8 cellular contexts compared by ENCODE assay signal in the genomic region with DNA sequence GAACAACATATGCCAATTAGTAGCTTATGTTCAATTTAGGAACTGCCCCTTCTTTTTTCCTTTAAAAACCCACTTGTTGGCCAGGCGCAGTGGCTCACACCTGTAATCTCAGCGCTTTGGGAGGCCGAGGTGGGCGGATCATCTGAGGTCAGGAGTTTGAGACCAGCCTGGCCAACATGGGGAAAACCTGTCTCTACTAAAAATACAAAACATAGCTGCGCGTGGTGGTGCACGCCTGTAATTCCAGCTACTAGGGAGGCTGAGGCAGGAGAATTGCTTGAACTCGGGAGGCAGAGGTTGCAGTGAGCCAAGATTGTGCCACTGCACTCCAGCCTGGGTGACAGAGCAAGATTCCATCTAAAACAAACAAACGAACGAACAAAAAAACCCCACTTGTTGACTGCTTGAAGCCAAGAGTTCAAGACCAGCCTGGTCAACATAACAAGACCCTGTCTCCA. TPM values are rescaled to one million over a fixed set of nuclear protein-coding genes. Genes with fewer than 3 reads are reported as not detected.
DNase-seq lines count a peak whose midpoint lies in the region; ATAC-seq, FAIRE-seq and TF ChIP-seq lines count a peak whose summit lies in the region.
"Not testable (repeated sequence)": the region's sequence is repeated elsewhere in the genome, so short reads cannot be mapped to it uniquely, and the experiment has no call there.

No MANE protein-coding gene starts in this region.

- H3K9ac ChIP-seq in GM23248; OCI-LY1 (ENCODE audit: low read length); K562 (ENCODE audit: insufficient read depth in 1 of 2, low read depth in 2 of 2, low read length in 2 of 2): not testable (repeated sequence)

- peak overlapping the region; percentile 34 for H3K4me2 ChIP-seq in GM23248 (ENCODE audit: unreplicated experiment)
- H3K4me2 ChIP-seq in OCI-LY1 (ENCODE audit: low read length) = peak overlapping the region; percentile 38
- H3K4me2 ChIP-seq in K562 (ENCODE audit: insufficient read depth, low read length) = not testable (repeated sequence)

- peak; percentile 4 for ATAC-seq in GM18907 (IDR thresholded peaks at IDR 0.05; ENCODE audit: unreplicated experiment)
- peak; percentile 22 for ATAC-seq in GM19452 (IDR thresholded peaks at IDR 0.05; ENCODE audit: unreplicated experiment)
- ATAC-seq in HG02852 (IDR thresholded peaks at IDR 0.05; ENCODE audit: unreplicated experiment) = peak; percentile 5
- peak; percentile 5 for ATAC-seq in HG03196 (IDR thresholded peaks at IDR 0.05; ENCODE audit: unreplicated experiment)
- ATAC-seq in K562 = not testable (repeated sequence)

- DNase-seq in GM23248; K562 (ENCODE audit: extremely low read depth in 1 of 4, low spot score in 3 of 4): not testable (repeated sequence)
- DNase-seq in transverse colon = peak; percentile 16

- CTCF ChIA-PET in K562 (lab: Yijun Ruan, JAX; ENCODE audit: low intra/inter-chr PET ratio) = not testable (repeated sequence)

- peaks cover 26% of the 10 kb centered on the region for H3K4me1 ChIP-seq in GM23248 (ENCODE audit: insufficient read depth)
- peaks cover 31% of the 10 kb centered on the region for H3K4me1 ChIP-seq in OCI-LY1 (ENCODE audit: insufficient read depth, low read length, severe bottlenecking)
- not testable (repeated sequence) for H3K4me1 ChIP-seq in K562 (replicated peaks in 1 of 2; ENCODE audit: control insufficient read depth in 2 of 2, insufficient read depth in 2 of 2, low read length in 2 of 2)
- H3K4me1 ChIP-seq in transverse colon = peaks cover 0 to 15% (median 2%) of the 10 kb centered on the region in 4 donors

- TF ChIP-seq CTCF in OCI-LY1 (IDR thresholded peaks at IDR 0.05; ENCODE audit: low read length); K562 (IDR thresholded peaks at IDR 0.05 in 2 of 3, conservative IDR thresholded peaks at IDR 0.05 in 1 of 3; ENCODE audit: insufficient read depth in 2 of 3, low read depth in 1 of 3, low read length in 3 of 3); transverse colon (IDR thresholded peaks at IDR 0.05): not testable (repeated sequence)

- not testable (repeated sequence) for H3K27ac ChIP-seq in GM23248; K562 (ENCODE audit: extremely low read depth, low read depth, low read length)
- peak overlapping the region; percentile 88 for H3K27ac ChIP-seq in OCI-LY1 (ENCODE audit: low read depth, low read length, poor library complexity, severe bottlenecking)
- peak overlapping the region in 3 of 4 donors; percentile 14 to 65 (median 44) for H3K27ac ChIP-seq in transverse colon

- not testable (repeated sequence) for TF ChIP-seq EP300 in K562 (IDR thresholded peaks at IDR 0.05; ENCODE audit: low read length); transverse colon (IDR thresholded peaks at IDR 0.05; ENCODE audit: low read depth)

- intact Hi-C loops in K562 (cut with micrococcal nuclease); transverse colon (cut with DNase I; ENCODE audit: low total_unique reads): not testable (repeated sequence)

- FAIRE-seq in K562 (lab: Jason Lieb, UNC) = not testable (repeated sequence)

- H3K27me3 ChIP-seq in GM23248 (replicated peaks; ENCODE audit: insufficient read depth); OCI-LY1 (ENCODE audit: insufficient read depth, low read length); K562 (ENCODE audit: control insufficient read depth in 2 of 2, insufficient read depth in 2 of 2, low read length in 2 of 2); transverse colon: not testable (repeated sequence)

- not testable (repeated sequence) for BruUV-seq in K562 (replicated peaks; lab: Mats Ljungman, UMichigan)

- H3K9me1 ChIP-seq in K562 (ENCODE audit: control insufficient read depth, insufficient read depth, low read length) = not testable (repeated sequence)

- H3K9me2 ChIP-seq in GM23248 (ENCODE audit: insufficient read depth); OCI-LY1 (ENCODE audit: low read depth, low read length): not testable (repeated sequence)

- TF ChIP-seq POLR2A in K562 (conservative IDR thresholded peaks at IDR 0.05); transverse colon (IDR thresholded peaks at IDR 0.05): not testable (repeated sequence)

- not testable (repeated sequence) for H3K4me3 ChIP-seq in GM23248; OCI-LY1 (ENCODE audit: low read depth, low read length, poor library complexity, severe bottlenecking); K562; transverse colon

- 80 to 85% methylated on average over 10 of the region's 10 CpGs for whole genome bisulfite sequencing in GM23248 (ENCODE audit: low coverage in 1 of 2, low lambda C conversion rate in 2 of 2, missing lambda C conversion rate in 2 of 2), 2 experiments
- 35% methylated on average over 10 of the region's 10 CpGs for WGBS in K562 (ENCODE audit: insufficient coverage, low coverage, missing lambda C conversion rate)
- 71 to 93% methylated on average over 5 to 10 of the region's 10 CpGs for WGBS in transverse colon (ENCODE audit: low coverage in 1 of 2), 2 donors

- TF ChIP-seq RAD21 in K562 (CRISPR knock-in tag; conservative IDR thresholded peaks at IDR 0.05 in 1 of 2, IDR thresholded peaks at IDR 0.05 in 1 of 2) = not testable (repeated sequence)

- in situ Hi-C loops in GM23248 (cut with MboI) = loop anchor here (10.0 kb wide), 1 partner anchor 120 kb away; no protein-coding TSS in a partner anchor
- in situ Hi-C loops in K562 (cut with MboI) = loop anchor here (10.0 kb wide), 1 partner anchor 270 kb away; no protein-coding TSS in a partner anchor
- in situ Hi-C loops in transverse colon (cut with MboI; ENCODE audit: low pct_ligation_motif_present in 1 of 4, low pct_unique_long_range_greater_than_20kb in 1 of 4, low sequenced_read_pairs in 3 of 4) = loop anchor here in 3 of 4 donors (10.0 kb wide), 1 partner anchor 120 kb away; no protein-coding TSS in a partner anchor

- not testable (repeated sequence) for H3K9me3 ChIP-seq in GM23248 (ENCODE audit: low read depth); OCI-LY1 (ENCODE audit: low read length); K562 (replicated peaks; ENCODE audit: control insufficient read depth, insufficient read depth, low read depth, low read length); transverse colon

- H4K20me1 ChIP-seq in GM23248 (ENCODE audit: insufficient read depth); OCI-LY1 (ENCODE audit: insufficient read depth, low read length); K562 (replicated peaks; ENCODE audit: control insufficient read depth, insufficient read depth, low read length): not testable (repeated sequence)

- not testable (repeated sequence) for H3F3A ChIP-seq in GM23248 (ENCODE audit: insufficient read depth); OCI-LY1 (ENCODE audit: insufficient read depth, low read length)

- not testable (repeated sequence) for H3K79me2 ChIP-seq in GM23248 (ENCODE audit: insufficient read depth); OCI-LY1 (ENCODE audit: insufficient read depth, low read length); K562 (ENCODE audit: control insufficient read depth, insufficient read depth, low read length)

- POLR2A ChIA-PET in K562 (lab: Yijun Ruan, JAX) = not testable (repeated sequence)

- H2AFZ ChIP-seq in GM23248; OCI-LY1 (ENCODE audit: low read length); K562 (ENCODE audit: low read depth, low read length): not testable (repeated sequence)

- not testable (repeated sequence) for H3K36me3 ChIP-seq in GM23248 (ENCODE audit: low read depth); OCI-LY1 (ENCODE audit: insufficient read depth, low read length); K562 (ENCODE audit: control insufficient read depth, insufficient read depth, low read length); transverse colon

RNA-seq across cellular contexts. Expression of a gene that starts 42.1 kb away (rescaled TPM):
- 24.2 and 30.9 TPM in 2 replicates for total RNA-seq in GM23248 (2014; rRNA removed; shearing (Covaris generic))
- polyA plus RNA-seq in GM23248 (2016; fragmentation: Nextera tagmentation; extraction: Ambion mirVana) = 20.8 and 21.6 TPM in 2 replicates
- 16.8 and 19.9 TPM in 2 replicates for total RNA-seq in K562 (2011; cell fraction: chromatin; rRNA removed; ENCODE audit: low replicate concordance)
- 13.3 and 14.7 TPM in 2 replicates for total RNA-seq in K562 (2011; cell fraction: nucleolus; rRNA removed)
- total RNA-seq in K562 (2011; cell fraction: nucleoplasm; rRNA removed) = 20.2 and 22.2 TPM in 2 replicates
- 18.8 and 20.9 TPM in 2 replicates for total RNA-seq in K562 (2014; rRNA removed)
- 32.8 and 38.7 TPM in 2 replicates for total RNA-seq in K562 (2014; rRNA removed; fragmentation: Illumina TruSeq; extraction: Trizol)
- total RNA-seq in K562 (2015; rRNA removed; fragmentation: Illumina TruSeq; extraction: Trizol) = 32.2 and 33.9 TPM in 2 replicates
- 19.9 and 21.6 TPM in 2 replicates for total RNA-seq in K562 (2021)
- 24.9 and 28.3 TPM in 2 replicates for polyA plus RNA-seq in K562 (2011; rRNA removed)
- polyA plus RNA-seq in K562 (2011; cell fraction: cytosol; rRNA removed) = 19.2 and 21.8 TPM in 2 replicates
- 9.8 and 10.3 TPM in 2 replicates for polyA plus RNA-seq in K562 (2011; cell fraction: nucleus; rRNA removed)
- 20.3 and 21.8 TPM in 2 replicates for polyA plus RNA-seq in K562 (2012)
- polyA plus RNA-seq in K562 (2014; fragmentation: Illumina TruSeq; extraction: Trizol) = 26.8 and 34.5 TPM in 2 replicates
- 10 to 100 TPM; 44.1 to 61.5 TPM for polyA plus RNA-seq in K562 (2014; fragmentation: Nextera tagmentation; extraction: Ambion mirVana)
- polyA plus RNA-seq in K562 (2014; rRNA removed) = 23.5 and 39.6 TPM in 2 replicates
- polyA minus RNA-seq in K562 (2011; rRNA and poly(A)+ RNA removed) = 30.4 and 36.7 TPM in 2 replicates
- 9.5 and 10.0 TPM in 2 replicates for polyA minus RNA-seq in K562 (2011; cell fraction: cytosol; rRNA and poly(A)+ RNA removed)
- polyA minus RNA-seq in K562 (2011; cell fraction: nucleus; rRNA and poly(A)+ RNA removed) = 9.7 and 11.9 TPM in 2 replicates
- total RNA-seq in transverse colon = 1 to 10 TPM; 2.6 to 9.6 (median 9.0) TPM

RNA-seq across cellular contexts. Expression of a gene that starts 42.1 kb away (rescaled TPM):
- 16.9 and 20.9 TPM in 2 replicates for total RNA-seq in GM23248 (2014; rRNA removed; shearing (Covaris generic))
- 7.1 and 7.2 TPM in 2 replicates for polyA plus RNA-seq in GM23248 (2016; fragmentation: Nextera tagmentation; extraction: Ambion mirVana)
- total RNA-seq in K562 (2011; cell fraction: chromatin; rRNA removed; ENCODE audit: low replicate concordance) = 7.2 and 11.4 TPM in 2 replicates
- 5.0 and 7.5 TPM in 2 replicates for total RNA-seq in K562 (2011; cell fraction: nucleolus; rRNA removed)
- total RNA-seq in K562 (2011; cell fraction: nucleoplasm; rRNA removed) = 10.2 and 14.3 TPM in 2 replicates
- total RNA-seq in K562 (2014; rRNA removed) = 26.8 and 32.4 TPM in 2 replicates
- 21.6 and 22.8 TPM in 2 replicates for total RNA-seq in K562 (2014; rRNA removed; fragmentation: Illumina TruSeq; extraction: Trizol)
- total RNA-seq in K562 (2015; rRNA removed; fragmentation: Illumina TruSeq; extraction: Trizol) = 20.8 and 22.7 TPM in 2 replicates
- total RNA-seq in K562 (2021) = 20.4 and 21.9 TPM in 2 replicates
- polyA plus RNA-seq in K562 (2011; rRNA removed) = 16.8 and 19.5 TPM in 2 replicates
- 18.2 and 19.9 TPM in 2 replicates for polyA plus RNA-seq in K562 (2011; cell fraction: cytosol; rRNA removed)
- 9.4 and 10.7 TPM in 2 replicates for polyA plus RNA-seq in K562 (2011; cell fraction: nucleus; rRNA removed)
- polyA plus RNA-seq in K562 (2012) = 16.7 and 18.2 TPM in 2 replicates
- polyA plus RNA-seq in K562 (2014; fragmentation: Illumina TruSeq; extraction: Trizol) = 20.7 and 22.6 TPM in 2 replicates
- polyA plus RNA-seq in K562 (2014; fragmentation: Nextera tagmentation; extraction: Ambion mirVana) = 10 to 100 TPM in 1 of 2 experiments, 1 to 10 TPM in 1; 7.0 to 10.9 TPM
- 19.0 and 22.0 TPM in 2 replicates for polyA plus RNA-seq in K562 (2014; rRNA removed)
- polyA minus RNA-seq in K562 (2011; rRNA and poly(A)+ RNA removed) = 27.8 and 31.9 TPM in 2 replicates
- polyA minus RNA-seq in K562 (2011; cell fraction: cytosol; rRNA and poly(A)+ RNA removed) = 19.7 and 21.1 TPM in 2 replicates
- polyA minus RNA-seq in K562 (2011; cell fraction: nucleus; rRNA and poly(A)+ RNA removed) = 8.9 and 10.6 TPM in 2 replicates
- 10 to 100 TPM; 19.1 to 37.0 (median 26.4) TPM for total RNA-seq in transverse colon

RNA-seq across cellular contexts. Expression of a gene that starts 52.9 kb away (rescaled TPM):
- total RNA-seq in GM23248 (2014; rRNA removed; shearing (Covaris generic)) = 39.2 and 69.2 TPM in 2 replicates
- polyA plus RNA-seq in GM23248 (2016; fragmentation: Nextera tagmentation; extraction: Ambion mirVana) (35.9 and 37.8 TPM in 2 replicates), K562 (2011; rRNA removed) (26.2 and 29.0 TPM in 2 replicates), K562 (2014; fragmentation: Illumina TruSeq; extraction: Trizol) (22.0 and 28.0 TPM in 2 replicates), K562 (2014; fragmentation: Nextera tagmentation; extraction: Ambion mirVana) (1 to 10 TPM; 2.9 to 3.5 TPM), K562 (2014; rRNA removed) (23.4 and 24.7 TPM in 2 replicates)
- total RNA-seq in K562 (2011; cell fraction: chromatin; rRNA removed; ENCODE audit: low replicate concordance) = 17.8 and 19.2 TPM in 2 replicates
- total RNA-seq in K562 (2011; cell fraction: nucleolus; rRNA removed) = 10.1 and 13.8 TPM in 2 replicates
- total RNA-seq in K562 (2011; cell fraction: nucleoplasm; rRNA removed) = 11.7 and 17.1 TPM in 2 replicates
- total RNA-seq in K562 (2014; rRNA removed) (14.9 and 17.1 TPM in 2 replicates), K562 (2014; rRNA removed; fragmentation: Illumina TruSeq; extraction: Trizol) (13.5 and 15.2 TPM in 2 replicates), K562 (2015; rRNA removed; fragmentation: Illumina TruSeq; extraction: Trizol) (12.2 and 13.5 TPM in 2 replicates), K562 (2021) (13.9 and 18.6 TPM in 2 replicates), transverse colon (10 to 100 TPM in 3 of 4 donors, 1 to 10 TPM in 1; 7.5 to 32.4 (median 15.8) TPM)
- polyA plus RNA-seq in K562 (2011; cell fraction: cytosol; rRNA removed) = 19.8 and 19.9 TPM in 2 replicates
- 18.5 and 19.8 TPM in 2 replicates for polyA plus RNA-seq in K562 (2011; cell fraction: nucleus; rRNA removed)
- polyA plus RNA-seq in K562 (2012) = 20.4 and 27.0 TPM in 2 replicates
- 15.7 and 16.1 TPM in 2 replicates for polyA minus RNA-seq in K562 (2011; rRNA and poly(A)+ RNA removed)
- polyA minus RNA-seq in K562 (2011; cell fraction: cytosol; rRNA and poly(A)+ RNA removed) = 12.2 and 14.1 TPM in 2 replicates
- 8.8 and 12.4 TPM in 2 replicates for polyA minus RNA-seq in K562 (2011; cell fraction: nucleus; rRNA and poly(A)+ RNA removed)
